ENCODE assay signal across 1 cellular context in genomic region chr16:70687671-70688265, GRCh38.
TF ChIP-seq lines count a peak whose summit lies in the region.

No MANE protein-coding gene starts in this region.

TF ChIP-seq in HCT116, 20 proteins besides CTCF, POLR2A, EP300 and RAD21:
- TF ChIP-seq FOSL1 (IDR thresholded peaks at IDR 0.05; ENCODE audit: low read depth) (no peak), CBX3 (IDR thresholded peaks at IDR 0.05; ENCODE audit: low read depth) (no peak), SIN3A (IDR thresholded peaks at IDR 0.05; ENCODE audit: low read depth) (no peak), ZBTB33 (IDR thresholded peaks at IDR 0.05; ENCODE audit: extremely low read depth, insufficient replicate concordance, low read length) (no peak), SRF (IDR thresholded peaks at IDR 0.05; ENCODE audit: low read depth) (no peak), CEBPB (IDR thresholded peaks at IDR 0.05; ENCODE audit: low read depth) (no peak), ATF3 (IDR thresholded peaks at IDR 0.05) (no peak), SP1 (IDR thresholded peaks at IDR 0.05; ENCODE audit: low read depth) (no peak), TCF7L2 (IDR thresholded peaks at IDR 0.05; ENCODE audit: borderline replicate concordance, extremely low read depth, insufficient read depth, insufficient read length) (no peak)
- TF ChIP-seq, protein P1, sequence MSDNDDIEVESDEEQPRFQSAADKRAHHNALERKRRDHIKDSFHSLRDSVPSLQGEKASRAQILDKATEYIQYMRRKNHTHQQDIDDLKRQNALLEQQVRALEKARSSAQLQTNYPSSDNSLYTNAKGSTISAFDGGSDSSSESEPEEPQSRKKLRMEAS (IDR thresholded peaks at IDR 0.05): no peak
